ENCODE assay signal across 9 cellular contexts in genomic region chr7:75945297-75946168, GRCh38. TPM values are rescaled to one million over a fixed set of nuclear protein-coding genes. Genes with fewer than 3 reads are reported as not detected.
DNase-seq lines count a peak whose midpoint lies in the region; TF ChIP-seq lines count a peak whose summit lies in the region.
"Had no signal": no experiment of that assay in that cellular context is flagged by ENCODE, and none has a peak within 500 bp of the region (broad histone marks: within the 10 kb centered on the region; RNA-seq: fewer than 3 reads in every experiment).

No MANE protein-coding gene starts in this region.

- WGBS in GM23248 (ENCODE audit: low coverage in 1 of 2, low lambda C conversion rate in 2 of 2, missing lambda C conversion rate in 2 of 2), 2 experiments, result 83 to 86% methylated on average over 8 of the region's 8 CpGs

- H3K9me3 ChIP-seq in GM23248 (ENCODE audit: low read depth) (no peaks in the 10 kb centered on the region), fibroblast of lung (ENCODE audit: control insufficient read depth, insufficient read depth, low read depth, low read length) (no peaks in the 10 kb centered on the region), neutrophil (no peaks in the 10 kb centered on the region)

- in situ Hi-C loops in GM23248 (cut with MboI), result no loop called here

- no peaks in the 10 kb centered on the region for H3K9me2 ChIP-seq in GM23248 (ENCODE audit: insufficient read depth)

- intact Hi-C loops in activated T-helper 1 cell treated with anti-CD3 and anti-CD28 coated beads, Interleukin-12 subunit alpha, Interleukin-12 subunit beta, Interleukin-2, Interleukin-4 antibody, amounts not matched to agents 30 ng/mL and 10 ng/mL and 1 ng/mL, durations not matched to agents 14 hours and 24 hours and 36 hours (cut with micrococcal nuclease), result loop anchor here (10.0 kb wide), 1 partner anchor 291 kb away; no protein-coding TSS in a partner anchor

- DNase-seq in GM23248, result peak; percentile 44
- peak; percentile 87 for DNase-seq in NOMO-1 treated with dmso at 0.1 percent for 144 hours (lab: John Stamatoyannopoulos, UW; ENCODE audit: unreplicated experiment)
- DNase-seq in fibroblast of lung (ENCODE audit: low read depth in 2 of 2), result peak; percentile 29 to 53
- no peak for DNase-seq in NCI-H526 (lab: John Stamatoyannopoulos, UW)
- no peak for DNase-seq in medulla oblongata (ENCODE audit: extremely low spot score)
- DNase-seq in immature natural killer cell, result no peak
- DNase-seq in activated T-helper 1 cell treated with anti-CD3 and anti-CD28 coated beads, Interleukin-12 subunit alpha, Interleukin-12 subunit beta, Interleukin-2, Interleukin-4 antibody, amounts not matched to agents 30 ng/mL and 10 ng/mL and 1 ng/mL, durations not matched to agents 14 hours and 24 hours and 36 hours (ENCODE audit: low spot score), result no peak

- H4K20me1 ChIP-seq in GM23248 (ENCODE audit: insufficient read depth) (no peaks in the 10 kb centered on the region), fibroblast of lung (ENCODE audit: control insufficient read depth, extremely low read depth, insufficient read depth, low read length) (no peaks in the 10 kb centered on the region)

- H3K4me3 ChIP-seq in GM23248 (no peak overlapping the region), fibroblast of lung (replicated peaks in 1 of 4; ENCODE audit: control extremely low read depth in 1 of 4, insufficient read depth in 1 of 4, low read depth in 3 of 4, low read length in 4 of 4) (no peak overlapping the region), neutrophil (ENCODE audit: low read depth in 1 of 2, low read length in 1 of 2) (peak overlapping the region; percentile 19 to 22)
- H3K4me3 ChIP-seq: SK-N-MC had no signal

- H3F3A ChIP-seq in GM23248 (ENCODE audit: insufficient read depth), result 0 out of 2 replicates have a peak, but pooled peaks cover 4% of the 10 kb centered on the region

- no peak overlapping the region for H3K4me2 ChIP-seq in GM23248 (ENCODE audit: unreplicated experiment)
- no peak overlapping the region for H3K4me2 ChIP-seq in fibroblast of lung (ENCODE audit: extremely low read depth, insufficient read depth, low read length)

- H2AFZ ChIP-seq in GM23248 (no peak overlapping the region), fibroblast of lung (ENCODE audit: low read length) (no peak overlapping the region)

- H3K4me1 Mint-ChIP-seq in immature natural killer cell, result peaks cover 6 to 14% of the 10 kb centered on the region in 2 donors
- peaks cover 12% of the 10 kb centered on the region for H3K4me1 Mint-ChIP-seq in activated T-helper 1 cell treated with anti-CD3 and anti-CD28 coated beads, Interleukin-12 subunit alpha, Interleukin-12 subunit beta, Interleukin-2, Interleukin-4 antibody, amounts not matched to agents 30 ng/mL and 10 ng/mL and 1 ng/mL, durations not matched to agents 14 hours and 24 hours and 36 hours (ENCODE audit: low read depth)

- H3K4me1 ChIP-seq in GM23248 (ENCODE audit: insufficient read depth) (peaks cover 7% of the 10 kb centered on the region), fibroblast of lung (ENCODE audit: control insufficient read depth, extremely low read depth, insufficient read depth, low read length) (peaks cover 6% of the 10 kb centered on the region), neutrophil (ENCODE audit: control insufficient read depth in 1 of 2, insufficient read depth in 1 of 2, low read depth in 1 of 2, low read length in 1 of 2) (peaks cover 43 to 73% of the 10 kb centered on the region in 2 experiments)

- H3K4me3 Mint-ChIP-seq in immature natural killer cell, result no peak overlapping the region
- H3K4me3 Mint-ChIP-seq in activated T-helper 1 cell treated with anti-CD3 and anti-CD28 coated beads, Interleukin-12 subunit alpha, Interleukin-12 subunit beta, Interleukin-2, Interleukin-4 antibody, amounts not matched to agents 30 ng/mL and 10 ng/mL and 1 ng/mL, durations not matched to agents 14 hours and 24 hours and 36 hours, result no peak overlapping the region

- H3K79me2 ChIP-seq in GM23248 (ENCODE audit: insufficient read depth) (peaks cover 39% of the 10 kb centered on the region), fibroblast of lung (ENCODE audit: control insufficient read depth, insufficient read depth, low read length) (peaks cover 1% of the 10 kb centered on the region)

- no peaks in the 10 kb centered on the region for H3K9me3 Mint-ChIP-seq in immature natural killer cell
- H3K9me3 Mint-ChIP-seq in activated T-helper 1 cell treated with anti-CD3 and anti-CD28 coated beads, Interleukin-12 subunit alpha, Interleukin-12 subunit beta, Interleukin-2, Interleukin-4 antibody, amounts not matched to agents 30 ng/mL and 10 ng/mL and 1 ng/mL, durations not matched to agents 14 hours and 24 hours and 36 hours, result no peaks in the 10 kb centered on the region

- no peak overlapping the region for H3K9ac ChIP-seq in GM23248
- no peak overlapping the region for H3K9ac ChIP-seq in fibroblast of lung (ENCODE audit: insufficient read depth, low read length)

- TF ChIP-seq CTCF in fibroblast of lung (conservative IDR thresholded peaks at IDR 0.05 in 1 of 2, IDR thresholded peaks at IDR 0.05 in 1 of 2; ENCODE audit: low read depth in 1 of 2, low read length in 2 of 2) (no peak), neutrophil (IDR thresholded peaks at IDR 0.05) (no peak)

- no peak overlapping the region for H3K27ac ChIP-seq in GM23248
- H3K27ac ChIP-seq in fibroblast of lung (ENCODE audit: insufficient read depth, low read length), result no peak overlapping the region
- H3K27ac ChIP-seq in neutrophil, result peak overlapping the region; percentile 80
- H3K27ac ChIP-seq: SK-N-MC had no signal

- H3K27ac Mint-ChIP-seq in immature natural killer cell, result no peak overlapping the region
- no peak overlapping the region for H3K27ac Mint-ChIP-seq in activated T-helper 1 cell treated with anti-CD3 and anti-CD28 coated beads, Interleukin-12 subunit alpha, Interleukin-12 subunit beta, Interleukin-2, Interleukin-4 antibody, amounts not matched to agents 30 ng/mL and 10 ng/mL and 1 ng/mL, durations not matched to agents 14 hours and 24 hours and 36 hours

- no peaks in the 10 kb centered on the region for H3K36me3 ChIP-seq in GM23248 (ENCODE audit: low read depth)
- H3K36me3 ChIP-seq in fibroblast of lung (ENCODE audit: control insufficient read depth, insufficient read depth, low read length), result no peaks in the 10 kb centered on the region
- H3K36me3 ChIP-seq in neutrophil, result no peaks in the 10 kb centered on the region

- H3K27me3 Mint-ChIP-seq in immature natural killer cell (ENCODE audit: low read depth in 3 of 3), result peaks cover 0 to 1% (median 0%) of the 10 kb centered on the region in 3 donors
- H3K27me3 Mint-ChIP-seq in activated T-helper 1 cell treated with anti-CD3 and anti-CD28 coated beads, Interleukin-12 subunit alpha, Interleukin-12 subunit beta, Interleukin-2, Interleukin-4 antibody, amounts not matched to agents 30 ng/mL and 10 ng/mL and 1 ng/mL, durations not matched to agents 14 hours and 24 hours and 36 hours (ENCODE audit: insufficient read depth), result no peaks in the 10 kb centered on the region

- no peaks in the 10 kb centered on the region for H3K27me3 ChIP-seq in GM23248 (replicated peaks; ENCODE audit: insufficient read depth)
- no peaks in the 10 kb centered on the region for H3K27me3 ChIP-seq in fibroblast of lung (ENCODE audit: control insufficient read depth, insufficient read depth, low read length)
- no peaks in the 10 kb centered on the region for H3K27me3 ChIP-seq in neutrophil

- no peaks in the 10 kb centered on the region for H3K36me3 Mint-ChIP-seq in immature natural killer cell
- no peaks in the 10 kb centered on the region for H3K36me3 Mint-ChIP-seq in activated T-helper 1 cell treated with anti-CD3 and anti-CD28 coated beads, Interleukin-12 subunit alpha, Interleukin-12 subunit beta, Interleukin-2, Interleukin-4 antibody, amounts not matched to agents 30 ng/mL and 10 ng/mL and 1 ng/mL, durations not matched to agents 14 hours and 24 hours and 36 hours (ENCODE audit: low read depth)

RNA-seq across cellular contexts. Expression of gene POR, which starts 30.6 kb away (rescaled TPM):
- total RNA-seq in GM23248 (2014; rRNA removed; shearing (Covaris generic)), result 38.2 and 42.7 TPM in 2 replicates
- polyA plus RNA-seq in GM23248 (2016; fragmentation: Nextera tagmentation; extraction: Ambion mirVana) (54.4 and 58.6 TPM in 2 replicates), fibroblast of lung (34.9 and 36.2 TPM in 2 replicates), immature natural killer cell (10 to 100 TPM; 49.5 to 68.9 (median 64.4) TPM)
- 105 and 207 TPM in 2 replicates for total RNA-seq in fibroblast of lung
- 50.2 and 56.1 TPM in 2 replicates for polyA plus RNA-seq in fibroblast of lung (2012)
- 112 and 142 TPM in 2 replicates for polyA minus RNA-seq in fibroblast of lung (ENCODE audit: low replicate concordance)
- 84.4 and 91.2 TPM in 2 replicates for total RNA-seq in activated T-helper 1 cell treated with anti-CD3 and anti-CD28 coated beads, Interleukin-12 subunit alpha, Interleukin-12 subunit beta, Interleukin-2, Interleukin-4 antibody, amounts not matched to agents 30 ng/mL and 10 ng/mL and 1 ng/mL, durations not matched to agents 14 hours and 24 hours and 36 hours

RNA-seq across cellular contexts. Expression of gene TMEM120A, which starts 48.9 kb away (rescaled TPM):
- 8.2 and 25.1 TPM in 2 replicates for total RNA-seq in GM23248 (2014; rRNA removed; shearing (Covaris generic))
- 46.9 and 47.1 TPM in 2 replicates for polyA plus RNA-seq in GM23248 (2016; fragmentation: Nextera tagmentation; extraction: Ambion mirVana)
- total RNA-seq in fibroblast of lung, result 27.7 and 56.1 TPM in 2 replicates
- polyA plus RNA-seq in fibroblast of lung, result 56.5 and 62.3 TPM in 2 replicates
- polyA plus RNA-seq in fibroblast of lung (2012), result 49.7 and 50.7 TPM in 2 replicates
- 59.9 and 108 TPM in 2 replicates for polyA minus RNA-seq in fibroblast of lung (ENCODE audit: low replicate concordance)
- polyA plus RNA-seq in immature natural killer cell, result 10 to 100 TPM; 35.1 to 53.8 (median 47.6) TPM
- total RNA-seq in activated T-helper 1 cell treated with anti-CD3 and anti-CD28 coated beads, Interleukin-12 subunit alpha, Interleukin-12 subunit beta, Interleukin-2, Interleukin-4 antibody, amounts not matched to agents 30 ng/mL and 10 ng/mL and 1 ng/mL, durations not matched to agents 14 hours and 24 hours and 36 hours, result 44.3 and 49.9 TPM in 2 replicates

Comparison
In these comparisons a context has a peak if more than half of its experiments do, and no peak if none do; other contexts are left out.
1. DNase-seq: peak in GM23248 (single experiment), NOMO-1 treated with dmso at 0.1 percent for 144 hours (single experiment) and fibroblast of lung (2 of 2); none in NCI-H526 (0 of 2), medulla oblongata (single experiment), immature natural killer cell (0 of 3) and activated T-helper 1 cell treated with anti-CD3 and anti-CD28 coated beads, Interleukin-12 subunit alpha, Interleukin-12 subunit beta, Interleukin-2, Interleukin-4 antibody, amounts not matched to agents 30 ng/mL and 10 ng/mL and 1 ng/mL, durations not matched to agents 14 hours and 24 hours and 36 hours (single experiment).
2. H3K4me3 ChIP-seq: peak in neutrophil (2 of 2); none in GM23248 (single experiment) and fibroblast of lung (0 of 4).